ENCODE assay signal across 1 cellular context in the genomic region with DNA sequence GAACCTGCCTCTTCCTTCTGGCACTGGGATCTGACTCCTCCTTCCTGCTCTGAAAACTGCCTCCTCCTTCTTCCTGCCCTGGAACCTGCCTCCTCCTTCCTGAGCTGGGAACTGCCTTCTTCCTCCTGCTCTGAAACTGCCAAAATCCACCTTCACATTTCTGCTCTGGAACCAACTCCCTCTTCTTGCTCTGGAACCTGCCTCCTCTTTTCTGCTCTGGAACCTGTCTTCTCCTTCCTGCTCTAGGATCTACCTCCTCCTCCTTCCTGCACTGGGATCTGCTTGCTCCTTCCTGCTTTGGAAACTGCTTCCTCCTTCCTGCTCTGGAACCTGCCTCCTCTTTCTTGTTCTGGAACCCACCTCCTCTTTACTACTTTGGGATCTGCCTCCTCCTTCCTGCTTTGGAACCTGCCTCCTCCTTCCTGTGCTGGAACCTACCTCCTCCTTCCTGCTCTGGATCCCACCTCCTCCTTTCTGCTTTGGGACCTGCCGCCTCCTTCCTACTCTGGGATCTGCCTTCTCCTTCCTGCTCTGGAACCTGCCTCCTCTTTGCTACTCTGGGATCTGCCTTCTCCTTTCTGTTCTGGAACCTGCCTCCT.
TF ChIP-seq lines count a peak whose summit lies in the region.

No MANE protein-coding gene starts in this region.

TF ChIP-seq in IMR-90, 13 proteins besides CTCF, POLR2A, EP300 and RAD21:
- TF ChIP-seq MXI1 (IDR thresholded peaks at IDR 0.05; ENCODE audit: borderline replicate concordance, low read depth, low read length) (no peak), CEBPB (IDR thresholded peaks at IDR 0.05; ENCODE audit: low read depth, low read length) (no peak), FOS (IDR thresholded peaks at IDR 0.05; ENCODE audit: low read depth, low read length) (no peak), RCOR1 (IDR thresholded peaks at IDR 0.05; ENCODE audit: insufficient replicate concordance, low read length) (no peak), RFX5 (IDR thresholded peaks at IDR 0.05; ENCODE audit: low read depth, low read length) (no peak), CHD1 (IDR thresholded peaks at IDR 0.05; ENCODE audit: low read depth, low read length) (no peak), MAFK (IDR thresholded peaks at IDR 0.05; ENCODE audit: low read depth, low read length) (no peak), NFE2L2 (IDR thresholded peaks at IDR 0.05; ENCODE audit: low read depth, low read length) (no peak)
- TF ChIP-seq, protein P1, sequence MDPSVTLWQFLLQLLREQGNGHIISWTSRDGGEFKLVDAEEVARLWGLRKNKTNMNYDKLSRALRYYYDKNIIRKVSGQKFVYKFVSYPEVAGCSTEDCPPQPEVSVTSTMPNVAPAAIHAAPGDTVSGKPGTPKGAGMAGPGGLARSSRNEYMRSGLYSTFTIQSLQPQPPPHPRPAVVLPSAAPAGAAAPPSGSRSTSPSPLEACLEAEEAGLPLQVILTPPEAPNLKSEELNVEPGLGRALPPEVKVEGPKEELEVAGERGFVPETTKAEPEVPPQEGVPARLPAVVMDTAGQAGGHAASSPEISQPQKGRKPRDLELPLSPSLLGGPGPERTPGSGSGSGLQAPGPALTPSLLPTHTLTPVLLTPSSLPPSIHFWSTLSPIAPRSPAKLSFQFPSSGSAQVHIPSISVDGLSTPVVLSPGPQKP (IDR thresholded peaks at IDR 0.05; ENCODE audit: borderline replicate concordance, low read depth, low read length), result no peak
- TF ChIP-seq, protein P2, sequence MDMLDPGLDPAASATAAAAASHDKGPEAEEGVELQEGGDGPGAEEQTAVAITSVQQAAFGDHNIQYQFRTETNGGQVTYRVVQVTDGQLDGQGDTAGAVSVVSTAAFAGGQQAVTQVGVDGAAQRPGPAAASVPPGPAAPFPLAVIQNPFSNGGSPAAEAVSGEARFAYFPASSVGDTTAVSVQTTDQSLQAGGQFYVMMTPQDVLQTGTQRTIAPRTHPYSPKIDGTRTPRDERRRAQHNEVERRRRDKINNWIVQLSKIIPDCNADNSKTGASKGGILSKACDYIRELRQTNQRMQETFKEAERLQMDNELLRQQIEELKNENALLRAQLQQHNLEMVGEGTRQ (IDR thresholded peaks at IDR 0.05; ENCODE audit: low read depth, low read length), result no peak
